In genomic region chr4:8427262-8427661, GRCh38 we compare ENCODE assay signal across 9 cellular contexts. TPM values are rescaled to one million over a fixed set of nuclear protein-coding genes. Genes with fewer than 3 reads are reported as not detected.
DNase-seq lines count a peak whose midpoint lies in the region; ATAC-seq, FAIRE-seq and TF ChIP-seq lines count a peak whose summit lies in the region.
"Had no signal": no experiment of that assay in that cellular context is flagged by ENCODE, and none has a peak within 500 bp of the region (broad histone marks: within the 10 kb centered on the region; RNA-seq: fewer than 3 reads in every experiment).

No MANE protein-coding gene starts in this region.

- TF ChIP-seq RAD21 in A549 (conservative IDR thresholded peaks at IDR 0.05 in 1 of 2, IDR thresholded peaks at IDR 0.05 in 1 of 2), result no peak

- H3K36me3 ChIP-seq in HAP-1 (replicated peaks) (no peaks in the 10 kb centered on the region), muscle layer of colon (ENCODE audit: insufficient read depth, low read length) (no peaks in the 10 kb centered on the region)

- in situ Hi-C loops in HAP-1 (cut with MboI; ENCODE audit: low sequenced_read_pairs), result no loop called here

- DNase-seq in A549 (ENCODE audit: low read depth in 1 of 2, low spot score in 1 of 2) (no peak), HAP-1 (ENCODE audit: low spot score in 2 of 2) (no peak), erythroblast (lab: John Stamatoyannopoulos, UW) (no peak), GM03348 (ENCODE audit: low spot score) (no peak)

- H3K27ac Mint-ChIP-seq in brain, result peak overlapping the region in 3 of 5 experiments; percentile 61 to 88 (median 83)

- 76% methylated on average over 14 of the region's 17 CpGs for WGBS in A549 (ENCODE audit: missing lambda C conversion rate)

- H3K4me2 ChIP-seq in A549, result peak overlapping the region; percentile 99

- H3K4me3 ChIP-seq in A549, result peak overlapping the region; percentile 83; the same call in 2 of the 3 replicates
- H3K4me3 ChIP-seq in HAP-1, result peak overlapping the region; percentile 59; the same call in 1 of the 2 replicates
- H3K4me3 ChIP-seq in muscle layer of colon (ENCODE audit: low read depth in 1 of 2, low read length in 2 of 2), result peak overlapping the region; percentile 43 to 96

- peaks cover 8% of the 10 kb centered on the region for H3K27me3 Mint-ChIP-seq in brain

- no peaks in the 10 kb centered on the region for H3K27me3 ChIP-seq in HAP-1 (ENCODE audit: low read depth)
- no peaks in the 10 kb centered on the region for H3K27me3 ChIP-seq in muscle layer of colon (ENCODE audit: control insufficient read depth in 1 of 2, insufficient read depth in 2 of 2, low read length in 2 of 2)

- no peak overlapping the region; a peak in 1 of 6 replicates for H3K27ac ChIP-seq in A549
- no peak overlapping the region for H3K27ac ChIP-seq in muscle layer of colon (ENCODE audit: low read depth, low read length)

- H3K4me1 ChIP-seq in A549 (no peaks in the 10 kb centered on the region), HAP-1 (no peaks in the 10 kb centered on the region; the same call in none of the 2 replicates), muscle layer of colon (ENCODE audit: insufficient read depth, low read length) (peaks cover 24% of the 10 kb centered on the region)

- TF ChIP-seq POLR2A in A549 (IDR thresholded peaks at IDR 0.05; ENCODE audit: low read length), result no peak
- no peak for TF ChIP-seq POLR2A in erythroblast (IDR thresholded peaks at IDR 0.05; ENCODE audit: low read length)

- H3K36me3 Mint-ChIP-seq in brain, result no peaks in the 10 kb centered on the region

- TF ChIP-seq CTCF in A549 (IDR thresholded peaks at IDR 0.05) (no peak), brain (conservative IDR thresholded peaks at IDR 0.05) (no peak)

- CTCF ChIA-PET in A549 (lab: Yijun Ruan, JAX), result interaction anchor here (0.8 to 2.1 kb wide), 3 partner anchors 17 to 185 kb away, joined by 3 to 8 read pairs (median 5); no protein-coding TSS in a partner anchor

- ATAC-seq in A549 (no peak), GM19023 (IDR thresholded peaks at IDR 0.05; ENCODE audit: unreplicated experiment) (no peak), GM21717 (IDR thresholded peaks at IDR 0.05; ENCODE audit: unreplicated experiment) (no peak)

- no peak for TF ChIP-seq EP300 in A549 (IDR thresholded peaks at IDR 0.05)

- no peak for FAIRE-seq in A549 (lab: Jason Lieb, UNC)
- FAIRE-seq: G401.6 had no signal

- no peaks in the 10 kb centered on the region for H3K9me3 Mint-ChIP-seq in brain

- H3K4me3 Mint-ChIP-seq in brain, result peak overlapping the region; percentile 93 to 97 (median 95)

- POLR2A ChIA-PET in A549 (lab: Yijun Ruan, JAX), result interaction anchor here (1.3 to 2.5 kb wide), 2 partner anchors 7 to 14 kb away, joined by 4 to 8 read pairs; partner anchors contain the start of genes ACOX3 and TRMT44

- no peaks in the 10 kb centered on the region for H3K9me3 ChIP-seq in A549
- H3K9me3 ChIP-seq in HAP-1, result no peaks in the 10 kb centered on the region
- no peaks in the 10 kb centered on the region for H3K9me3 ChIP-seq in muscle layer of colon (ENCODE audit: low read length)

- H3K4me1 Mint-ChIP-seq in brain, result peaks cover 29% of the 10 kb centered on the region

- peak overlapping the region; percentile 71 for H3K9ac ChIP-seq in muscle layer of colon (ENCODE audit: low read length)

TF ChIP-seq in A549, 52 proteins besides CTCF, POLR2A, EP300 and RAD21:
- no peak for TF ChIP-seq MAZ (IDR thresholded peaks at IDR 0.05; ENCODE audit: borderline replicate concordance, low read depth, low read length)
- TF ChIP-seq HMGXB4 (CRISPR knock-in tag; IDR thresholded peaks at IDR 0.05; ENCODE audit: borderline replicate concordance), result no peak
- no peak for TF ChIP-seq RARB (CRISPR knock-in tag; IDR thresholded peaks at IDR 0.05)

RNA-seq across cellular contexts. Expression of gene ACOX3, which starts 13.3 kb away (rescaled TPM):
- polyA plus RNA-seq in A549 (2011; rRNA removed) (4.9 and 5.1 TPM in 2 replicates), A549 (2017; fragmentation: RNase III; extraction: RNeasy Plus Mini Kit Qiagen cat#74134 plus additional on column Dnase treatment) (8.2 to 8.7 TPM (median 8.2 TPM) in 3 replicates), brain (ENCODE audit: insufficient read depth, low read depth, low replicate concordance) (15.2 TPM)
- polyA plus RNA-seq in A549 (2012; cell fraction: cytosol; rRNA removed), result 3.2 and 3.7 TPM in 2 replicates
- polyA plus RNA-seq in A549 (2012; cell fraction: nucleus; rRNA removed), result 5.4 and 9.6 TPM in 2 replicates
- 3.1 and 4.2 TPM in 2 replicates for polyA minus RNA-seq in A549 (2011; rRNA and poly(A)+ RNA removed)

RNA-seq across cellular contexts. Expression of gene TRMT44, which starts 13.3 kb away (rescaled TPM):
- 6.0 and 7.0 TPM in 2 replicates for polyA plus RNA-seq in A549 (2011; rRNA removed)
- 3.3 and 5.1 TPM in 2 replicates for polyA plus RNA-seq in A549 (2012; cell fraction: cytosol; rRNA removed)
- polyA plus RNA-seq in A549 (2012; cell fraction: nucleus; rRNA removed), result 15.2 and 15.8 TPM in 2 replicates
- polyA plus RNA-seq in A549 (2017; fragmentation: RNase III; extraction: RNeasy Plus Mini Kit Qiagen cat#74134 plus additional on column Dnase treatment), result 4.9 to 5.0 TPM (median 5.0 TPM) in 3 replicates
- 8.1 and 10.3 TPM in 2 replicates for polyA minus RNA-seq in A549 (2011; rRNA and poly(A)+ RNA removed)
- polyA plus RNA-seq in brain (ENCODE audit: insufficient read depth, low read depth, low replicate concordance), result 6.3 TPM
